In genomic region chr20:53708129-53708968, GRCh38 we compare ENCODE assay signal across 8 cellular contexts.
DNase-seq lines count a peak whose midpoint lies in the region; TF ChIP-seq lines count a peak whose summit lies in the region.

No MANE protein-coding gene starts in this region.

- no peaks in the 10 kb centered on the region for H4K20me1 ChIP-seq in osteoblast (ENCODE audit: insufficient read depth, low read length)

- peak overlapping the region; percentile 97 for H3K27ac Mint-ChIP-seq in activated naive CD8-positive, alpha-beta T cell treated with anti-CD3 and anti-CD28 coated beads for 36 hours

- H3K27me3 Mint-ChIP-seq in activated naive CD8-positive, alpha-beta T cell treated with anti-CD3 and anti-CD28 coated beads for 36 hours = no peaks in the 10 kb centered on the region

- H3K36me3 ChIP-seq in HEK293 (ENCODE audit: control insufficient read depth in 2 of 2, insufficient read depth in 1 of 2, low read length in 2 of 2) = no peaks in the 10 kb centered on the region
- no peaks in the 10 kb centered on the region for H3K36me3 ChIP-seq in osteoblast (ENCODE audit: insufficient read depth, low read length)

- peak overlapping the region; percentile 68 for H3K4me2 ChIP-seq in osteoblast (ENCODE audit: insufficient read depth, low read length)

- no peak for TF ChIP-seq CTCF in GM10248 (IDR thresholded peaks at IDR 0.05; ENCODE audit: control extremely low read depth, extremely low read depth, low read depth, missing control alignments)
- no peak for TF ChIP-seq CTCF in HEK293 (tag by site-specific recombination; IDR thresholded peaks at IDR 0.05)
- TF ChIP-seq CTCF in osteoblast (IDR thresholded peaks at IDR 0.05; ENCODE audit: extremely low read depth, low read depth, low read length) = no peak

- H3K27me3 ChIP-seq in osteoblast (ENCODE audit: insufficient read depth, low read length) = no peaks in the 10 kb centered on the region

- H3K9me3 ChIP-seq in HEK293 (ENCODE audit: control insufficient read depth, insufficient read depth, low read depth, low read length) (no peaks in the 10 kb centered on the region), osteoblast (ENCODE audit: low read depth, low read length) (no peaks in the 10 kb centered on the region)

- H3K4me1 Mint-ChIP-seq in activated naive CD8-positive, alpha-beta T cell treated with anti-CD3 and anti-CD28 coated beads for 36 hours = peaks cover 58% of the 10 kb centered on the region

- no peak overlapping the region for H3K4me3 ChIP-seq in HEK293 (ENCODE audit: low read depth, low read length)
- H3K4me3 ChIP-seq in osteoblast (ENCODE audit: insufficient read depth, low read length) = peak overlapping the region; percentile 41

- CTCF ChIA-PET in GM10248 (lab: Yijun Ruan, JAX) = interaction anchor here (0.6 to 1.6 kb wide), 10 partner anchors 16 to 232 kb away, joined by 3 to 4 read pairs (median 3); no protein-coding TSS in a partner anchor
- CTCF ChIA-PET in HEK293 (lab: Yijun Ruan, JAX) = interaction anchor here (1.0 kb wide), 2 partner anchors 27 to 206 kb away, joined by 3 to 4 read pairs; no protein-coding TSS in a partner anchor

- H3K4me1 ChIP-seq in HEK293 (ENCODE audit: control insufficient read depth, insufficient read depth, low read length) (no peaks in the 10 kb centered on the region), osteoblast (ENCODE audit: insufficient read depth, low read length) (peaks cover 30% of the 10 kb centered on the region)

- peaks cover 1% of the 10 kb centered on the region for H3K9me3 Mint-ChIP-seq in activated naive CD8-positive, alpha-beta T cell treated with anti-CD3 and anti-CD28 coated beads for 36 hours

- peak overlapping the region; percentile 64 for H3K4me3 Mint-ChIP-seq in activated naive CD8-positive, alpha-beta T cell treated with anti-CD3 and anti-CD28 coated beads for 36 hours

- H3K36me3 Mint-ChIP-seq in activated naive CD8-positive, alpha-beta T cell treated with anti-CD3 and anti-CD28 coated beads for 36 hours = peaks cover 1% of the 10 kb centered on the region

- H3K27ac ChIP-seq in HEK293 (ENCODE audit: extremely low read depth, low read depth, low read length) = no peak overlapping the region
- peak overlapping the region; percentile 90 for H3K27ac ChIP-seq in osteoblast (ENCODE audit: low read depth, low read length)

- POLR2A ChIA-PET in GM10248 (lab: Yijun Ruan, JAX) (interaction anchor here (0.6 kb wide), 1 partner anchor 14 kb away, joined by 7 read pairs; no protein-coding TSS in a partner anchor), HEK293 (lab: Yijun Ruan, JAX) (interaction anchor here (0.6 to 0.7 kb wide), 2 partner anchors 115 to 191 kb away, joined by 3 read pairs; partner anchors contain the start of gene ZNF217)

- H3K79me2 ChIP-seq in osteoblast (ENCODE audit: insufficient read depth, low read length) = no peaks in the 10 kb centered on the region

- H2AFZ ChIP-seq in osteoblast (ENCODE audit: low read length) = peak overlapping the region; percentile 39

- DNase-seq in GM10248 (ENCODE audit: extremely low spot score) (peak; percentile 52), MV-4-11 (lab: John Stamatoyannopoulos, UW) (peak; percentile 91), osteoblast (ENCODE audit: insufficient read length, low spot score, missing footprints) (peak; percentile 72), ureter (ENCODE audit: low spot score) (no peak), NCI-H2196 (lab: John Stamatoyannopoulos, UW; ENCODE audit: unreplicated experiment) (no peak), iPS-NIHi7 (ENCODE audit: extremely low spot score) (no peak)
- peak; percentile 70 for DNase-seq in activated naive CD8-positive, alpha-beta T cell treated with anti-CD3 and anti-CD28 coated beads for 36 hours

TF ChIP-seq in HEK293, 187 proteins besides CTCF, POLR2A, EP300 and RAD21:
- TF ChIP-seq ZBTB26 (tag by site-specific recombination; optimal IDR thresholded peaks at IDR 0.05) (no peak), ZBTB20 (tag by site-specific recombination; IDR thresholded peaks at IDR 0.05) (no peak), ZNF580 (tag by site-specific recombination; IDR thresholded peaks at IDR 0.05) (no peak), SETDB1 (IDR thresholded peaks at IDR 0.05; ENCODE audit: insufficient read length, low read length) (no peak), MEIS1 (CRISPR knock-in tag; IDR thresholded peaks at IDR 0.05; ENCODE audit: borderline replicate concordance) (no peak), ZNF266 (tag by site-specific recombination; IDR thresholded peaks at IDR 0.05; ENCODE audit: low read depth) (no peak), EGR2 (tag by site-specific recombination; IDR thresholded peaks at IDR 0.05; ENCODE audit: low read depth) (peak; percentile 81), ZNF768 (tag by site-specific recombination; IDR thresholded peaks at IDR 0.05) (no peak), ZNF416 (tag by site-specific recombination; IDR thresholded peaks at IDR 0.05) (no peak), ZNF24 (tag by site-specific recombination; IDR thresholded peaks at IDR 0.05) (no peak), ZNF677 (tag by site-specific recombination; IDR thresholded peaks at IDR 0.05) (no peak), ZNF155 (tag by site-specific recombination; IDR thresholded peaks at IDR 0.05) (no peak), ZBTB17 (tag by site-specific recombination; IDR thresholded peaks at IDR 0.05) (no peak), ZBTB48 (tag by site-specific recombination; IDR thresholded peaks at IDR 0.05) (no peak), ZFHX2 (tag by site-specific recombination; conservative IDR thresholded peaks at IDR 0.05) (peak; percentile 90), ZNF777 (tag by site-specific recombination; IDR thresholded peaks at IDR 0.05; ENCODE audit: borderline replicate concordance) (no peak), ZNF10 (tag by site-specific recombination; IDR thresholded peaks at IDR 0.05) (no peak), PRDM6 (tag by site-specific recombination; IDR thresholded peaks at IDR 0.05) (no peak), ZNF664 (tag by site-specific recombination; IDR thresholded peaks at IDR 0.05) (peak; percentile 97), WT1 (tag by site-specific recombination; IDR thresholded peaks at IDR 0.05) (no peak), ZNF561 (tag by site-specific recombination; IDR thresholded peaks at IDR 0.05; ENCODE audit: borderline replicate concordance) (no peak), ZNF169 (tag by site-specific recombination; IDR thresholded peaks at IDR 0.05) (no peak), ZBTB8A (tag by site-specific recombination; IDR thresholded peaks at IDR 0.05) (0 out of 2 replicates have a peak, but pooled peaks have one; percentile 32), ZNF426 (tag by site-specific recombination; IDR thresholded peaks at IDR 0.05) (no peak), HOXD13 (CRISPR knock-in tag; IDR thresholded peaks at IDR 0.05; ENCODE audit: borderline replicate concordance) (peak; percentile 65; the same call in 1 of the 2 replicates), ZNF501 (tag by site-specific recombination; IDR thresholded peaks at IDR 0.05) (no peak), GFI1B (tag by site-specific recombination; IDR thresholded peaks at IDR 0.05) (0 out of 2 replicates have a peak, but pooled peaks have one; percentile 53), ZNF133 (tag by site-specific recombination; IDR thresholded peaks at IDR 0.05) (no peak), ZNF211 (tag by site-specific recombination; IDR thresholded peaks at IDR 0.05; ENCODE audit: low read depth) (no peak), GLIS1 (tag by site-specific recombination; IDR thresholded peaks at IDR 0.05) (no peak), KLF7 (tag by site-specific recombination; IDR thresholded peaks at IDR 0.05; ENCODE audit: borderline replicate concordance) (no peak), ZNF610 (tag by site-specific recombination; IDR thresholded peaks at IDR 0.05; ENCODE audit: borderline replicate concordance) (no peak), TCF7L2 (IDR thresholded peaks at IDR 0.05; ENCODE audit: borderline replicate concordance, low read depth, low read length) (no peak)

Comparison
In these comparisons a context has a peak if more than half of its experiments do, and no peak if none do; other contexts are left out.
1. DNase-seq: peak in GM10248 (single experiment), MV-4-11 (single experiment), activated naive CD8-positive, alpha-beta T cell treated with anti-CD3 and anti-CD28 coated beads for 36 hours (single experiment) and osteoblast (single experiment); none in ureter (single experiment), NCI-H2196 (single experiment) and iPS-NIHi7 (single experiment).